Comparison of ENCODE assay signal across 1 cellular context in the genomic region with DNA sequence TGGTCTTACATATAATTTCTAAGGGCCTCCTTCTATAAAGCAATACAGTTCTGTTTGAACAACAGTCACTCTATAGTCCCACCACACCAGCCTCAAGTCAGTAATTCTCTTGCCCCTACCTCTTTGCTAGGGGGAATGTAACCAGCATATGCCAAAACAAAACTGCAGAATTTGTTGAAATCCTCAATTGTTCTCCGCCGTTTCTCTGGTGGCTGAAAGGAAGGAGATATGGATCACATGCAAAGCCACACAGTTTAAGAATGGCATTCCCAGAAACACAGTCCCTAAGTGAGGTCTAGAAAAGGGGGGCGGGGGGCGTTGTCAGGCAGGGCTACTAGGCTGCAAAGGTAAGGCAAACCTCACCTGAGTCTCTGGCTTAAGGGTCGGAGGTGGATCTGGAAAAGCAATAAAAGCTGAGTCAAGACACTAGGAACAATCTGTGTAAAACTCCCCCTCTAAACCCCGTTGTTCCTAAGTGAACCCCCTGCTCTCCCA.
TF ChIP-seq lines count a peak whose summit lies in the region.

No MANE protein-coding gene starts in this region.

TF ChIP-seq in HepG2, 621 proteins besides CTCF, POLR2A, EP300 and RAD21:
- TF ChIP-seq RBM39 (IDR thresholded peaks at IDR 0.05; ENCODE audit: low read depth, low read length, poor library complexity, severe bottlenecking) (no peak), NFYB (CRISPR knock-in tag; IDR thresholded peaks at IDR 0.05) (no peak), ZNF124 (CRISPR knock-in tag; IDR thresholded peaks at IDR 0.05) (no peak), ZFP82 (CRISPR knock-in tag; IDR thresholded peaks at IDR 0.05; ENCODE audit: borderline replicate concordance) (0 out of 2 replicates have a peak, but pooled peaks have one; percentile 50), PRPF4 (IDR thresholded peaks at IDR 0.05; ENCODE audit: low read depth, low read length, poor library complexity, severe bottlenecking) (no peak), ZNF563 (CRISPR knock-in tag; IDR thresholded peaks at IDR 0.05) (0 out of 2 replicates have a peak, but pooled peaks have one; percentile 10), LCORL (IDR thresholded peaks at IDR 0.05) (no peak), LCORL (CRISPR knock-in tag; IDR thresholded peaks at IDR 0.05) (0 out of 2 replicates have a peak, but pooled peaks have one; percentile 14), SOX6 (IDR thresholded peaks at IDR 0.05) (no peak), SOX6 (CRISPR knock-in tag; IDR thresholded peaks at IDR 0.05) (0 out of 2 replicates have a peak, but pooled peaks have one; percentile 8)
- TF ChIP-seq, protein P1, sequence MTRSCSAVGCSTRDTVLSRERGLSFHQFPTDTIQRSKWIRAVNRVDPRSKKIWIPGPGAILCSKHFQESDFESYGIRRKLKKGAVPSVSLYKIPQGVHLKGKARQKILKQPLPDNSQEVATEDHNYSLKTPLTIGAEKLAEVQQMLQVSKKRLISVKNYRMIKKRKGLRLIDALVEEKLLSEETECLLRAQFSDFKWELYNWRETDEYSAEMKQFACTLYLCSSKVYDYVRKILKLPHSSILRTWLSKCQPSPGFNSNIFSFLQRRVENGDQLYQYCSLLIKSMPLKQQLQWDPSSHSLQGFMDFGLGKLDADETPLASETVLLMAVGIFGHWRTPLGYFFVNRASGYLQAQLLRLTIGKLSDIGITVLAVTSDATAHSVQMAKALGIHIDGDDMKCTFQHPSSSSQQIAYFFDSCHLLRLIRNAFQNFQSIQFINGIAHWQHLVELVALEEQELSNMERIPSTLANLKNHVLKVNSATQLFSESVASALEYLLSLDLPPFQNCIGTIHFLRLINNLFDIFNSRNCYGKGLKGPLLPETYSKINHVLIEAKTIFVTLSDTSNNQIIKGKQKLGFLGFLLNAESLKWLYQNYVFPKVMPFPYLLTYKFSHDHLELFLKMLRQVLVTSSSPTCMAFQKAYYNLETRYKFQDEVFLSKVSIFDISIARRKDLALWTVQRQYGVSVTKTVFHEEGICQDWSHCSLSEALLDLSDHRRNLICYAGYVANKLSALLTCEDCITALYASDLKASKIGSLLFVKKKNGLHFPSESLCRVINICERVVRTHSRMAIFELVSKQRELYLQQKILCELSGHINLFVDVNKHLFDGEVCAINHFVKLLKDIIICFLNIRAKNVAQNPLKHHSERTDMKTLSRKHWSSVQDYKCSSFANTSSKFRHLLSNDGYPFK (CRISPR knock-in tag; IDR thresholded peaks at IDR 0.05; ENCODE audit: borderline replicate concordance), result no peak
- TF ChIP-seq, protein P2, sequence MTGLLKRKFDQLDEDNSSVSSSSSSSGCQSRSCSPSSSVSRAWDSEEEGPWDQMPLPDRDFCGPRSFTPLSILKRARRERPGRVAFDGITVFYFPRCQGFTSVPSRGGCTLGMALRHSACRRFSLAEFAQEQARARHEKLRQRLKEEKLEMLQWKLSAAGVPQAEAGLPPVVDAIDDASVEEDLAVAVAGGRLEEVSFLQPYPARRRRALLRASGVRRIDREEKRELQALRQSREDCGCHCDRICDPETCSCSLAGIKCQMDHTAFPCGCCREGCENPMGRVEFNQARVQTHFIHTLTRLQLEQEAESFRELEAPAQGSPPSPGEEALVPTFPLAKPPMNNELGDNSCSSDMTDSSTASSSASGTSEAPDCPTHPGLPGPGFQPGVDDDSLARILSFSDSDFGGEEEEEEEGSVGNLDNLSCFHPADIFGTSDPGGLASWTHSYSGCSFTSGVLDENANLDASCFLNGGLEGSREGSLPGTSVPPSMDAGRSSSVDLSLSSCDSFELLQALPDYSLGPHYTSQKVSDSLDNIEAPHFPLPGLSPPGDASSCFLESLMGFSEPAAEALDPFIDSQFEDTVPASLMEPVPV (CRISPR knock-in tag; IDR thresholded peaks at IDR 0.05), result no peak
- TF ChIP-seq, protein P3, sequence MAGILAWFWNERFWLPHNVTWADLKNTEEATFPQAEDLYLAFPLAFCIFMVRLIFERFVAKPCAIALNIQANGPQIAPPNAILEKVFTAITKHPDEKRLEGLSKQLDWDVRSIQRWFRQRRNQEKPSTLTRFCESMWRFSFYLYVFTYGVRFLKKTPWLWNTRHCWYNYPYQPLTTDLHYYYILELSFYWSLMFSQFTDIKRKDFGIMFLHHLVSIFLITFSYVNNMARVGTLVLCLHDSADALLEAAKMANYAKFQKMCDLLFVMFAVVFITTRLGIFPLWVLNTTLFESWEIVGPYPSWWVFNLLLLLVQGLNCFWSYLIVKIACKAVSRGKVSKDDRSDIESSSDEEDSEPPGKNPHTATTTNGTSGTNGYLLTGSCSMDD (CRISPR knock-in tag; IDR thresholded peaks at IDR 0.05), result no peak
- TF ChIP-seq, protein P4, sequence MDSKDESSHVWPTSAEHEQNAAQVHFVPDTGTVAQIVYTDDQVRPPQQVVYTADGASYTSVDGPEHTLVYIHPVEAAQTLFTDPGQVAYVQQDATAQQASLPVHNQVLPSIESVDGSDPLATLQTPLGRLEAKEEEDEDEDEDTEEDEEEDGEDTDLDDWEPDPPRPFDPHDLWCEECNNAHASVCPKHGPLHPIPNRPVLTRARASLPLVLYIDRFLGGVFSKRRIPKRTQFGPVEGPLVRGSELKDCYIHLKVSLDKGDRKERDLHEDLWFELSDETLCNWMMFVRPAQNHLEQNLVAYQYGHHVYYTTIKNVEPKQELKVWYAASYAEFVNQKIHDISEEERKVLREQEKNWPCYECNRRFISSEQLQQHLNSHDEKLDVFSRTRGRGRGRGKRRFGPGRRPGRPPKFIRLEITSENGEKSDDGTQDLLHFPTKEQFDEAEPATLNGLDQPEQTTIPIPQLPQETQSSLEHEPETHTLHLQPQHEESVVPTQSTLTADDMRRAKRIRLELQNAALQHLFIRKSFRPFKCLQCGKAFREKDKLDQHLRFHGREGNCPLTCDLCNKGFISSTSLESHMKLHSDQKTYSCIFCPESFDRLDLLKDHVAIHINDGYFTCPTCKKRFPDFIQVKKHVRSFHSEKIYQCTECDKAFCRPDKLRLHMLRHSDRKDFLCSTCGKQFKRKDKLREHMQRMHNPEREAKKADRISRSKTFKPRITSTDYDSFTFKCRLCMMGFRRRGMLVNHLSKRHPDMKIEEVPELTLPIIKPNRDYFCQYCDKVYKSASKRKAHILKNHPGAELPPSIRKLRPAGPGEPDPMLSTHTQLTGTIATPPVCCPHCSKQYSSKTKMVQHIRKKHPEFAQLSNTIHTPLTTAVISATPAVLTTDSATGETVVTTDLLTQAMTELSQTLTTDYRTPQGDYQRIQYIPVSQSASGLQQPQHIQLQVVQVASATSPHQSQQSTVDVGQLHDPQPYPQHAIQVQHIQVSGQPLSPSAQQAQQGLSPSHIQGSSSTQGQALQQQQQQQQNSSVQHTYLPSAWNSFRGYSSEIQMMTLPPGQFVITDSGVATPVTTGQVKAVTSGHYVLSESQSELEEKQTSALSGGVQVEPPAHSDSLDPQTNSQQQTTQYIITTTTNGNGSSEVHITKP (CRISPR knock-in tag; IDR thresholded peaks at IDR 0.05; ENCODE audit: low read depth), result 0 out of 2 replicates have a peak, but pooled peaks have one; percentile 60
- TF ChIP-seq, protein P5, sequence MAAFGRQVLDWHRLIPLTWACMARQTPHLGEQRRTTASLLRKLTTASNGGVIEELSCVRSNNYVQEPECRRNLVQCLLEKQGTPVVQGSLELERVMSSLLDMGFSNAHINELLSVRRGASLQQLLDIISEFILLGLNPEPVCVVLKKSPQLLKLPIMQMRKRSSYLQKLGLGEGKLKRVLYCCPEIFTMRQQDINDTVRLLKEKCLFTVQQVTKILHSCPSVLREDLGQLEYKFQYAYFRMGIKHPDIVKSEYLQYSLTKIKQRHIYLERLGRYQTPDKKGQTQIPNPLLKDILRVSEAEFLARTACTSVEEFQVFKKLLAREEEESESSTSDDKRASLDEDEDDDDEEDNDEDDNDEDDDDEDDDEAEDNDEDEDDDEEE (CRISPR knock-in tag; IDR thresholded peaks at IDR 0.05), result 0 out of 2 replicates have a peak, but pooled peaks have one; percentile 27
